Comparison of ENCODE assay signal across 1 cellular context in the genomic region with DNA sequence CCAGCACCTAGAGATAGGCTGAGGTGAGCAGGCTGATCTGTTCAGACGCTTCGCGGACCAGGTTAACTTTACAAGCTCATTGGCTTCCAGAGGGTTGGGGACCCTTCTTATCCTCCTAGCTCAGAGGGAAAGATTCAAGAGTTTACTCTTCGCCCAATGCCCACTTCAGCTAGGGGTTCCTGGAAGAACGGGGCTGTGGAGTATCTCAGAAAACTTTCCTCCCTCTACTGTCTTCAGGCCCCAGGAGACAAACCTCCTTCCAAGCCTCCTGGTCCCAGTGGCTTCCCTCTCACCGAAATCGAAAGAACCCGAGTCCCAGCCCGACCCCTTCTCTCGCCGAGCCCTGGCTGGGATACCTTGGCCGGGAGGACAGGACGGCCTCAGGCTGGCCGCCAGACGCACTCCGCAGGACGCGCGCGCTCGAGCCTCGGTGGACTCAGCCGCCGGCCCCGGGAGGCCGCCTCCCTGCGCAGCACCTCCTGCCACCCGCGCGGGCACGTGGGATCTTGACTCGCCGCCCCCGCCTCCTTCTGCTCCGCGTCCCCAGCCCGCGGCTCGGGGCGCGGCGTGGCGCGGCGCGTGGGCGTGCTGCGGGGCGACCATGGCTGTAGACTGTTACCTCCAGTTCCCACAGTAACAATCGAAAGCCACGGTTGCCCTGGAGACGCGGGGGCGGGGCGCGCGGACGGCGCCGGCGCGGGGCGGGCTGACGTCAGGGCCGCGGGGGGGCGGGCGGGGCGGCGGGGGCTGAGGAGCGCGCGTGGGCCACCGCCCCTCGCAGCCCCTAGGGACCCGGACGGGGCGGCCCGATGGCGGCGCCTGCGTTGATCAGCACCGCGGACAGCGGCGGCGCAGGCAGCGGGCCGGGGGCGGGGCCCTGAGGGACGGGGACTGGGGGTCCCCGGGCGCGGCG.
A peak's percentile ranks its signal among the peaks of the same experiment; 100 is the strongest.
TF ChIP-seq lines count a peak whose summit lies in the region.

No MANE protein-coding gene starts in this region.

TF ChIP-seq in H1, 55 proteins besides CTCF, POLR2A, EP300 and RAD21:
- TF ChIP-seq ASH2L (IDR thresholded peaks at IDR 0.05; ENCODE audit: low read length) (no peak), EZH2 (IDR thresholded peaks at IDR 0.05; ENCODE audit: low read depth, low read length, severe bottlenecking) (no peak), RNF2 (IDR thresholded peaks at IDR 0.05; ENCODE audit: borderline replicate concordance, low read depth, low read length, missing control alignments, poor library complexity, severe bottlenecking) (peak; percentile 34), CHD1 (IDR thresholded peaks at IDR 0.05; ENCODE audit: low read depth, low read length) (no peak), EGR1 (IDR thresholded peaks at IDR 0.05; ENCODE audit: borderline replicate concordance, low read depth, low read length) (peak; percentile 22; the same call in 1 of the 2 replicates), SIN3A (conservative IDR thresholded peaks at IDR 0.05 in 1 of 2, IDR thresholded peaks at IDR 0.05 in 1 of 2; ENCODE audit: low read depth in 1 of 2, low read length in 2 of 2) (peak; percentile 48 to 76; a peak in 1 of 4 replicates), SUZ12 (IDR thresholded peaks at IDR 0.05; ENCODE audit: low read length) (peak; percentile 53)
TF ChIP-seq in H1: peak in this region for 4.
